ENCODE assay signal across 8 cellular contexts in genomic region chr12:65948320-65949008, GRCh38.
DNase-seq lines count a peak whose midpoint lies in the region; ATAC-seq and TF ChIP-seq lines count a peak whose summit lies in the region.

No MANE protein-coding gene starts in this region.

- H3K4me1 Mint-ChIP-seq in nephron = peaks cover 28% of the 10 kb centered on the region

- DNase-seq in AG09309 (ENCODE audit: low read depth) = peak; percentile 87
- DNase-seq in NCI-H446 (lab: John Stamatoyannopoulos, UW) = peak; percentile 43 to 75
- DNase-seq in stimulated activated CD4-positive, alpha-beta T cell treated with anti-CD3 and anti-CD28 coated beads, Interleukin-2, amount 100 ng/mL, for 24 hours = no peak
- DNase-seq in activated naive CD4-positive, alpha-beta T cell treated with anti-CD3 and anti-CD28 coated beads, Interleukin-2, amount 50 U/mL, for 72 hours (ENCODE audit: low spot score in 2 of 2) = no peak
- DNase-seq in iPS-NIHi7 (ENCODE audit: extremely low spot score) = no peak

- no peaks in the 10 kb centered on the region for H3K9me3 Mint-ChIP-seq in nephron
- H3K9me3 Mint-ChIP-seq in activated naive CD4-positive, alpha-beta T cell treated with anti-CD3 and anti-CD28 coated beads, Interleukin-2, amount 50 U/mL, for 72 hours = no peaks in the 10 kb centered on the region

- TF ChIP-seq CTCF in AG09309 (IDR thresholded peaks at IDR 0.05; ENCODE audit: control insufficient read depth, insufficient read depth, low read depth, low read length, missing control alignments) = no peak
- TF ChIP-seq CTCF in nephron (IDR thresholded peaks at IDR 0.05; ENCODE audit: unreplicated experiment in 3 of 3) = no peak

- H3K27ac Mint-ChIP-seq in nephron = peak overlapping the region; percentile 82 to 96 (median 92)
- H3K27ac Mint-ChIP-seq in activated naive CD4-positive, alpha-beta T cell treated with anti-CD3 and anti-CD28 coated beads, Interleukin-2, amount 50 U/mL, for 72 hours = no peak overlapping the region

- ATAC-seq in esophagus mucosa (peak; percentile 75), HG02852 (IDR thresholded peaks at IDR 0.05; ENCODE audit: unreplicated experiment) (no peak)
- no peak for ATAC-seq in activated naive CD4-positive, alpha-beta T cell treated with anti-CD3 and anti-CD28 coated beads, Interleukin-2, amount 50 U/mL, for 72 hours

- H3K4me3 Mint-ChIP-seq in nephron = peak overlapping the region in 2 of 3 experiments; percentile 36 to 51

- no peak overlapping the region for H3K4me3 ChIP-seq in AG09309 (ENCODE audit: control insufficient read depth, low read depth, low read length)

- no peaks in the 10 kb centered on the region for H3K27me3 Mint-ChIP-seq in nephron (ENCODE audit: low read depth)

- peaks cover 53% of the 10 kb centered on the region for H3K36me3 Mint-ChIP-seq in nephron (ENCODE audit: low read depth)
- H3K36me3 Mint-ChIP-seq in activated naive CD4-positive, alpha-beta T cell treated with anti-CD3 and anti-CD28 coated beads, Interleukin-2, amount 50 U/mL, for 72 hours = no peaks in the 10 kb centered on the region

Comparison
In these comparisons a context has a peak if more than half of its experiments do, and no peak if none do; other contexts are left out.
1. DNase-seq: peak in AG09309 (single experiment) and NCI-H446 (2 of 2); none in stimulated activated CD4-positive, alpha-beta T cell treated with anti-CD3 and anti-CD28 coated beads, Interleukin-2, amount 100 ng/mL, for 24 hours (0 of 2), activated naive CD4-positive, alpha-beta T cell treated with anti-CD3 and anti-CD28 coated beads, Interleukin-2, amount 50 U/mL, for 72 hours (0 of 2) and iPS-NIHi7 (single experiment).
2. H3K27ac Mint-ChIP-seq: peak in nephron (3 of 3); none in activated naive CD4-positive, alpha-beta T cell treated with anti-CD3 and anti-CD28 coated beads, Interleukin-2, amount 50 U/mL, for 72 hours (0 of 2).